In the genomic region with DNA sequence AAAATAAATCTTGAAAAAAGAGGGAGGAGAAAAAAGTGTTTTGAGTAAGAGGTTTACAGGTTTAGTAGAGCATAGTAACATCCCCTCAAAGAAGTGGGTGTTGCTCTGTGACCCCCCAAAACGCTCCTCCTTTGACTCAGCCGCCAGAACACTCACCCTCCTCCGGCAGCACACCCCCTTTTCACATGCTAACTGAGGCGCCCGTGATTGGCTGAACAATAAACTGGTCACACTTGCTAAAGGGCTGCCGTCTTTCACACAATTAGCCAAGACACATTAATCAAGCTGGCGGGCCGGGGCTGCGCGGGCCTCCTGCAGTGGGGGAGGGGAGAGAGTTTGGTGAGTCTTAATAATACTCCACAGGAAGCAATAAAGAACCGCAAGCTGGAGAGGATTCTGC, we compare ENCODE assay signal across 9 cellular contexts. TPM values are rescaled to one million over a fixed set of nuclear protein-coding genes. Genes with fewer than 3 reads are reported as not detected.
DNase-seq lines count a peak whose midpoint lies in the region; ATAC-seq and TF ChIP-seq lines count a peak whose summit lies in the region.
"Had no signal": no experiment of that assay in that cellular context is flagged by ENCODE, and none has a peak within 500 bp of the region (broad histone marks: within the 10 kb centered on the region; RNA-seq: fewer than 3 reads in every experiment).

No MANE protein-coding gene starts in this region.

- H3K4me3 ChIP-seq in HAP-1 (no peak overlapping the region), foreskin fibroblast (ENCODE audit: low read depth in 1 of 2, low read length in 2 of 2) (no peak overlapping the region), skeletal muscle tissue (ENCODE audit: low read length in 3 of 3) (peak overlapping the region in 2 of 3 donors; percentile 6 to 15), right lobe of liver (no peak overlapping the region)

- TF ChIP-seq CTCF in foreskin fibroblast (IDR thresholded peaks at IDR 0.05; ENCODE audit: low read depth, low read length) (no peak), right lobe of liver (IDR thresholded peaks at IDR 0.05) (no peak)

- in situ Hi-C loops in HAP-1 (cut with MboI; ENCODE audit: low sequenced_read_pairs), result no loop called here

- H3K9me3 ChIP-seq in HAP-1 (no peaks in the 10 kb centered on the region), T-helper 17 cell (ENCODE audit: control insufficient read depth, low read length, poor library complexity, severe bottlenecking) (no peaks in the 10 kb centered on the region), skeletal muscle tissue (ENCODE audit: control insufficient read depth in 3 of 3, low read length in 3 of 3) (no peaks in the 10 kb centered on the region), right lobe of liver (no peaks in the 10 kb centered on the region)

- ATAC-seq in T-helper 17 cell (no peak), GM18511 (IDR thresholded peaks at IDR 0.05; ENCODE audit: unreplicated experiment) (no peak), right lobe of liver (no peak)

- H3K27me3 Mint-ChIP-seq in T-helper 17 cell, result peaks cover 54% of the 10 kb centered on the region

- peak overlapping the region; percentile 60 for H3K4me3 Mint-ChIP-seq in T-helper 17 cell

- TF ChIP-seq POLR2A in right lobe of liver (IDR thresholded peaks at IDR 0.05), result no peak

- no peaks in the 10 kb centered on the region for H3K36me3 Mint-ChIP-seq in T-helper 17 cell (ENCODE audit: low read depth)
- H3K36me3 Mint-ChIP-seq: stimulated activated naive B cell treated with anti-CD40 and anti-IgM and Interleukin-4, amounts not matched to agents 10 μg/mL and 1 μg/mL and 100 μg/mL, for 72 hours had no signal

- no peak overlapping the region for H3K27ac Mint-ChIP-seq in T-helper 17 cell
- H3K27ac Mint-ChIP-seq: stimulated activated naive B cell treated with anti-CD40 and anti-IgM and Interleukin-4, amounts not matched to agents 10 μg/mL and 1 μg/mL and 100 μg/mL, for 72 hours had no signal

- peaks cover 18% of the 10 kb centered on the region for H3K4me1 Mint-ChIP-seq in T-helper 17 cell

- peak overlapping the region in 1 of 3 donors; percentile 5 for H3K9ac ChIP-seq in skeletal muscle tissue (ENCODE audit: low read depth in 1 of 3, low read length in 3 of 3)

- H3K4me1 ChIP-seq in HAP-1 (peaks cover 11% of the 10 kb centered on the region), skeletal muscle tissue (ENCODE audit: control insufficient read depth in 3 of 3, insufficient read depth in 3 of 3, low read length in 3 of 3) (peaks cover 0 to 21% (median 0%) of the 10 kb centered on the region in 3 donors), right lobe of liver (no peaks in the 10 kb centered on the region)

- H3K36me3 ChIP-seq in HAP-1 (replicated peaks), result no peaks in the 10 kb centered on the region
- no peaks in the 10 kb centered on the region for H3K36me3 ChIP-seq in skeletal muscle tissue (ENCODE audit: control insufficient read depth in 3 of 3, insufficient read depth in 3 of 3, low read length in 3 of 3)
- H3K36me3 ChIP-seq in right lobe of liver, result no peaks in the 10 kb centered on the region

- DNase-seq in HAP-1 (ENCODE audit: low spot score in 2 of 2) (peak; percentile 42 to 78), T-helper 17 cell (no peak), foreskin fibroblast (peak; percentile 37 to 47), NCI-H524 (lab: John Stamatoyannopoulos, UW) (no peak), DMS53 (lab: John Stamatoyannopoulos, UW) (no peak), right lobe of liver (no peak)
- DNase-seq: stimulated activated naive B cell treated with anti-CD40 and anti-IgM and Interleukin-4, amounts not matched to agents 10 μg/mL and 1 μg/mL and 100 μg/mL, for 72 hours had no signal

- no peaks in the 10 kb centered on the region for H3K27me3 ChIP-seq in HAP-1 (ENCODE audit: low read depth)
- no peaks in the 10 kb centered on the region for H3K27me3 ChIP-seq in skeletal muscle tissue (ENCODE audit: control insufficient read depth in 3 of 3, insufficient read depth in 3 of 3, low read length in 3 of 3)
- H3K27me3 ChIP-seq in right lobe of liver, result no peaks in the 10 kb centered on the region

- H3K27ac ChIP-seq in skeletal muscle tissue (ENCODE audit: low read depth, low read length), result no peak overlapping the region
- no peak overlapping the region for H3K27ac ChIP-seq in right lobe of liver

- intact Hi-C loops in right lobe of liver (cut with DNase I), result no loop called here

- 25% methylated on average over 8 of the region's 11 CpGs for WGBS in right lobe of liver (ENCODE audit: insufficient coverage, low coverage, low lambda C conversion rate, missing lambda C conversion rate)

RNA-seq across cellular contexts. Expression of gene CDK15, which starts 52.4 kb away (rescaled TPM):
- not detected for total RNA-seq in T-helper 17 cell
- total RNA-seq in skeletal muscle tissue, result 0.52 TPM
- not detected for total RNA-seq in right lobe of liver

Comparison
In these comparisons a context has a peak if more than half of its experiments do, and no peak if none do; other contexts are left out.
1. DNase-seq: peak in HAP-1 (2 of 2) and foreskin fibroblast (2 of 2); none in T-helper 17 cell (0 of 3), NCI-H524 (0 of 2), DMS53 (single experiment) and right lobe of liver (0 of 3).
2. H3K4me3 ChIP-seq: peak in skeletal muscle tissue (2 of 3); none in HAP-1 (single experiment), foreskin fibroblast (0 of 2) and right lobe of liver (0 of 3).